In genomic region chr12:14239350-14239934, GRCh38 we compare ENCODE assay signal across 8 cellular contexts.
DNase-seq lines count a peak whose midpoint lies in the region; ATAC-seq and TF ChIP-seq lines count a peak whose summit lies in the region.

No MANE protein-coding gene starts in this region.

- H3K9me3 Mint-ChIP-seq in WTC11 (peaks cover 5% of the 10 kb centered on the region), progenitor cell of endocrine pancreas (ENCODE audit: low read depth) (peaks cover 7% of the 10 kb centered on the region)

- dilution Hi-C loops in IMR-90 (cut with HindIII; ENCODE audit: low sequenced_read_pairs, unreplicated experiment), result no loop called here

- no peak overlapping the region for H3K4ac ChIP-seq in IMR-90 (ENCODE audit: low read depth, low read length)

- BruUV-seq in IMR-90 (replicated peaks; lab: Mats Ljungman, UMichigan), result no TSS peak

- no peak overlapping the region for H3K14ac ChIP-seq in IMR-90 (replicated peaks; ENCODE audit: low read depth, low read length)

- DNase-seq in IMR-90 (no peak), WTC11 (ENCODE audit: low spot score) (peak; percentile 34), foreskin fibroblast (peak; percentile 28 to 39), progenitor cell of endocrine pancreas (ENCODE audit: low spot score, unreplicated experiment) (no peak), NK-92 (lab: John Stamatoyannopoulos, UW; ENCODE audit: unreplicated experiment) (no peak)
- DNase-seq in activated effector memory CD4-positive, alpha-beta T cell treated with anti-CD3 and anti-CD28 coated beads, Interleukin-2, amount 50 U/mL, for 16 hours, result no peak

- intact Hi-C loops in IMR-90 (cut with micrococcal nuclease), result loop anchor here (2.0 kb wide), 1 partner anchor 477 kb away; no protein-coding TSS in a partner anchor

- H3K4me3 Mint-ChIP-seq in WTC11 (peak overlapping the region; percentile 48), progenitor cell of endocrine pancreas (ENCODE audit: low read depth) (no peak overlapping the region)

- H3K4me1 ChIP-seq in IMR-90 (ENCODE audit: control insufficient read depth, insufficient read depth, low read length), result peaks cover 4% of the 10 kb centered on the region; the same call in 1 of the 2 replicates

- H3K27ac ChIP-seq in IMR-90 (ENCODE audit: insufficient read depth, low read length), result no peak overlapping the region

- peak overlapping the region; percentile 80 for H2AFZ ChIP-seq in IMR-90 (replicated peaks; ENCODE audit: low read length, poor library complexity)

- H3K27me3 Mint-ChIP-seq in WTC11 (ENCODE audit: low read depth) (no peaks in the 10 kb centered on the region), progenitor cell of endocrine pancreas (no peaks in the 10 kb centered on the region)

- H3K36me3 Mint-ChIP-seq in WTC11, result peaks cover 16% of the 10 kb centered on the region
- peaks cover 6% of the 10 kb centered on the region for H3K36me3 Mint-ChIP-seq in progenitor cell of endocrine pancreas (ENCODE audit: insufficient read depth)

- no peak overlapping the region for H3K18ac ChIP-seq in IMR-90 (ENCODE audit: low read depth, low read length)

- H2AK9ac ChIP-seq in IMR-90 (replicated peaks; ENCODE audit: low read depth, low read length, poor library complexity), result no peak overlapping the region

- ATAC-seq in GM21619 (IDR thresholded peaks at IDR 0.05; ENCODE audit: unreplicated experiment), result peak; percentile 78
- peak; percentile 54 for ATAC-seq in IMR-90 (ENCODE audit: low read depth)
- peak; percentile 80 for ATAC-seq in WTC11

- H3K23ac ChIP-seq in IMR-90 (ENCODE audit: low read depth, low read length), result no peak overlapping the region

- no peaks in the 10 kb centered on the region for H3K9me1 ChIP-seq in IMR-90 (ENCODE audit: insufficient read depth, low read length)

- H3K56ac ChIP-seq in IMR-90 (ENCODE audit: extremely low read depth, insufficient read depth, low read length), result no peak overlapping the region

- no peaks in the 10 kb centered on the region for H4K20me1 ChIP-seq in IMR-90 (ENCODE audit: insufficient read depth, low read length)

- no peak overlapping the region for H2BK120ac ChIP-seq in IMR-90 (ENCODE audit: low read depth, low read length)

- H3K36me3 ChIP-seq in IMR-90 (ENCODE audit: control insufficient read depth, insufficient read depth, low read length), result no peaks in the 10 kb centered on the region

- TF ChIP-seq RAD21 in IMR-90 (IDR thresholded peaks at IDR 0.05; ENCODE audit: low read length), result no peak

- no peak overlapping the region for H2BK15ac ChIP-seq in IMR-90 (ENCODE audit: low read depth, low read length)

- CTCF ChIA-PET in IMR-90 (lab: Yijun Ruan, JAX), result interaction anchor here (0.6 to 1.6 kb wide), 3 partner anchors 126 to 493 kb away, joined by 3 to 10 read pairs (median 5); partner anchors contain the start of gene ATF7IP
- CTCF ChIA-PET in WTC11 (lab: Charles Lee), result interaction anchor here (0.7 to 3.0 kb wide), 10 partner anchors 16 to 388 kb away, joined by 3 to 59 read pairs (median 4); partner anchors contain the start of gene ATF7IP

- peaks cover 26% of the 10 kb centered on the region for H3K4me1 Mint-ChIP-seq in WTC11
- peaks cover 18% of the 10 kb centered on the region for H3K4me1 Mint-ChIP-seq in progenitor cell of endocrine pancreas (ENCODE audit: low read depth)

- WGBS in IMR-90 (ENCODE audit: extremely low coverage in 2 of 2, insufficient read length in 1 of 2), 2 experiments, result 70% methylated on average over 2 of the region's 13 CpGs; no CpG with 5 or more reads in 1 of the 2 experiments

- H3K27ac Mint-ChIP-seq in WTC11 (peak overlapping the region; percentile 35), progenitor cell of endocrine pancreas (peak overlapping the region; percentile 27)

- in situ Hi-C loops in IMR-90 (cut with MboI; ENCODE audit: low sequenced_read_pairs), result loop anchor here (10.0 to 25.0 kb wide), 2 partner anchors 375 to 748 kb away; no protein-coding TSS in a partner anchor

- no peak overlapping the region for H4K5ac ChIP-seq in IMR-90 (ENCODE audit: low read depth, low read length)

- H2BK5ac ChIP-seq in IMR-90 (ENCODE audit: low read depth, low read length, poor library complexity, severe bottlenecking), result no peak overlapping the region

- peaks cover 5% of the 10 kb centered on the region for H3K9me3 ChIP-seq in IMR-90 (ENCODE audit: control insufficient read depth, insufficient read depth, low read length)

- no peak overlapping the region for H2BK20ac ChIP-seq in IMR-90 (ENCODE audit: low read depth, low read length)

- H3K79me1 ChIP-seq in IMR-90 (ENCODE audit: low read depth in 1 of 2, low read length in 2 of 2), result no peaks in the 10 kb centered on the region

- H4K91ac ChIP-seq in IMR-90 (ENCODE audit: insufficient read depth, low read depth, low read length), result no peak overlapping the region; the same call in 1 of the 2 replicates

- H2AK5ac ChIP-seq in IMR-90 (ENCODE audit: low read depth, low read length), result no peak overlapping the region

- H3K9ac ChIP-seq in IMR-90 (ENCODE audit: low read depth, low read length), result no peak overlapping the region

- H3K27me3 ChIP-seq in IMR-90 (ENCODE audit: control insufficient read depth, insufficient read depth, low read length), result no peaks in the 10 kb centered on the region

- peak overlapping the region in 1 of 2 experiments; percentile 49; a peak in 2 of 4 replicates for H4K8ac ChIP-seq in IMR-90 (ENCODE audit: low read depth in 2 of 2, low read length in 2 of 2)

- no peak for TF ChIP-seq POLR2A in IMR-90 (IDR thresholded peaks at IDR 0.05; ENCODE audit: low read depth, low read length)

- TF ChIP-seq CTCF in GM12873 (IDR thresholded peaks at IDR 0.05; ENCODE audit: insufficient read depth, low read depth, low read length, missing control alignments) (peak; percentile 47), IMR-90 (conservative IDR thresholded peaks at IDR 0.05; ENCODE audit: low read depth, low read length) (no peak), WTC11 (IDR thresholded peaks at IDR 0.05) (no peak), foreskin fibroblast (IDR thresholded peaks at IDR 0.05; ENCODE audit: low read depth, low read length) (no peak), progenitor cell of endocrine pancreas (IDR thresholded peaks at IDR 0.05; ENCODE audit: unreplicated experiment) (peak; percentile 9)

- peak overlapping the region; percentile 15; the same call in 1 of the 2 replicates for H3K4me2 ChIP-seq in IMR-90 (ENCODE audit: low read depth, low read length)

- POLR2A ChIA-PET in IMR-90 (lab: Charles Lee; ENCODE audit: unreplicated experiment) (no interaction called here), WTC11 (lab: Charles Lee) (interaction anchor here (1.5 to 3.2 kb wide), 2 partner anchors 18 to 126 kb away, joined by 4 to 13 read pairs; partner anchors contain the start of gene ATF7IP)

- H3K4me3 ChIP-seq in IMR-90 (ENCODE audit: insufficient read depth, low read depth, low read length), result no peak overlapping the region
- no peak overlapping the region for H3K4me3 ChIP-seq in foreskin fibroblast (ENCODE audit: low read depth in 1 of 2, low read length in 2 of 2)

TF ChIP-seq in IMR-90, 13 proteins besides CTCF, POLR2A, EP300 and RAD21:
- TF ChIP-seq BHLHE40 (IDR thresholded peaks at IDR 0.05; ENCODE audit: low read depth, low read length) (no peak), NFE2L2 (IDR thresholded peaks at IDR 0.05; ENCODE audit: low read depth, low read length) (no peak), CEBPB (IDR thresholded peaks at IDR 0.05; ENCODE audit: low read depth, low read length) (peak; percentile 44; the same call in 1 of the 2 replicates)

TF ChIP-seq in WTC11, 78 proteins besides CTCF, POLR2A, EP300 and RAD21 (continues in another document):
- TF ChIP-seq ZBTB43 (CRISPR knock-in tag; IDR thresholded peaks at IDR 0.05), result no peak
- TF ChIP-seq HMGA2 (CRISPR knock-in tag; IDR thresholded peaks at IDR 0.05), result no peak
- TF ChIP-seq, protein P1, sequence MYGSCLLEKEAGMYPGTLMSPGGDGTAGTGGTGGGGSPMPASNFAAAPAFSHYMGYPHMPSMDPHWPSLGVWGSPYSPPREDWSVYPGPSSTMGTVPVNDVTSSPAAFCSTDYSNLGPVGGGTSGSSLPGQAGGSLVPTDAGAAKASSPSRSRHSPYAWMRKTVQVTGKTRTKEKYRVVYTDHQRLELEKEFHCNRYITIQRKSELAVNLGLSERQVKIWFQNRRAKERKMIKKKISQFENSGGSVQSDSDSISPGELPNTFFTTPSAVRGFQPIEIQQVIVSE (CRISPR knock-in tag; IDR thresholded peaks at IDR 0.05; ENCODE audit: borderline replicate concordance), result no peak
- no peak for TF ChIP-seq SP1 (CRISPR knock-in tag; conservative IDR thresholded peaks at IDR 0.05)
- TF ChIP-seq STAT6 (CRISPR knock-in tag; conservative IDR thresholded peaks at IDR 0.05; ENCODE audit: low read depth), result no peak
- TF ChIP-seq GTF2I (CRISPR knock-in tag; conservative IDR thresholded peaks at IDR 0.05), result no peak
- TF ChIP-seq ZNF121 (CRISPR knock-in tag; IDR thresholded peaks at IDR 0.05), result no peak
- no peak for TF ChIP-seq MXD4 (CRISPR knock-in tag; IDR thresholded peaks at IDR 0.05; ENCODE audit: borderline replicate concordance)

Comparison
In these comparisons a context has a peak if more than half of its experiments do, and no peak if none do; other contexts are left out.
1. CTCF ChIP-seq: peak in GM12873 (single experiment) and progenitor cell of endocrine pancreas (single experiment); none in IMR-90 (single experiment), WTC11 (single experiment) and foreskin fibroblast (single experiment).
2. DNase-seq: peak in WTC11 (single experiment) and foreskin fibroblast (2 of 2); none in IMR-90 (single experiment), progenitor cell of endocrine pancreas (single experiment), NK-92 (single experiment) and activated effector memory CD4-positive, alpha-beta T cell treated with anti-CD3 and anti-CD28 coated beads, Interleukin-2, amount 50 U/mL, for 16 hours (single experiment).
3. Peak in every context shown above with its lines, with median percentiles within 50 percentile points of each other: ATAC-seq.